ENCODE assay signal across 1 cellular context in the genomic region with DNA sequence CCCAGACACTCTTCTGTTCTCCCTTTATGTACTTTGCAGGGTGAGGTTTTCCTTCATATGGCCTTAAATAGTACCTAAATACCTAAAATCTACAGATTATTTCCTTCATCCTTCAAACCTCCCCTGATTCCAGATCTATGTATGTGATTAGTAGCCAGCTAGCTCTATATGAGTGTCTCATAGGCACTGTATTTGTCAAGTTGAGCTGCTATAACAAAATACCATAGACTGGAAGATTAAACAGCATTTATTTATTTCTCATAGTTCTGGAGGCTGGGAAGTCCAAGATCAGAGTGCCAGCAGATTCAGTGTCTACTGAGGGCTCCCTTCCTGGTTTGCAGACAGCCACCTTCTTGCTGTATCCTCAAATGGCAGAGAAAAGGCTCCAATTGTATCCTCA.
TF ChIP-seq lines count a peak whose summit lies in the region.

No MANE protein-coding gene starts in this region.

TF ChIP-seq in SK-N-SH treated with all-trans-retinoic acid at 6 μM for 48 hours, 23 proteins besides CTCF, POLR2A, EP300 and RAD21 (continued from another document):
- TF ChIP-seq, protein P1, sequence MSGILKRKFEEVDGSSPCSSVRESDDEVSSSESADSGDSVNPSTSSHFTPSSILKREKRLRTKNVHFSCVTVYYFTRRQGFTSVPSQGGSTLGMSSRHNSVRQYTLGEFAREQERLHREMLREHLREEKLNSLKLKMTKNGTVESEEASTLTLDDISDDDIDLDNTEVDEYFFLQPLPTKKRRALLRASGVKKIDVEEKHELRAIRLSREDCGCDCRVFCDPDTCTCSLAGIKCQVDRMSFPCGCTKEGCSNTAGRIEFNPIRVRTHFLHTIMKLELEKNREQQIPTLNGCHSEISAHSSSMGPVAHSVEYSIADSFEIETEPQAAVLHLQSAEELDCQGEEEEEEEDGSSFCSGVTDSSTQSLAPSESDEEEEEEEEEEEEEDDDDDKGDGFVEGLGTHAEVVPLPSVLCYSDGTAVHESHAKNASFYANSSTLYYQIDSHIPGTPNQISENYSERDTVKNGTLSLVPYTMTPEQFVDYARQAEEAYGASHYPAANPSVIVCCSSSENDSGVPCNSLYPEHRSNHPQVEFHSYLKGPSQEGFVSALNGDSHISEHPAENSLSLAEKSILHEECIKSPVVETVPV (CRISPR knock-in tag; IDR thresholded peaks at IDR 0.05), result no peak
